In genomic region chr17:56715613-56716357, GRCh38 we compare ENCODE assay signal across 8 cellular contexts.
DNase-seq lines count a peak whose midpoint lies in the region; ATAC-seq and TF ChIP-seq lines count a peak whose summit lies in the region.

No MANE protein-coding gene starts in this region.

- 20% methylated on average over 8 of the region's 8 CpGs for WGBS in prostate gland
- 19 to 20% methylated on average over 8 of the region's 8 CpGs for WGBS in aorta, 2 donors

- H3K36me3 ChIP-seq in prostate gland (no peaks in the 10 kb centered on the region), aorta (ENCODE audit: control insufficient read depth in 1 of 2, insufficient read depth in 2 of 2, low read length in 1 of 2) (no peaks in the 10 kb centered on the region)

- TF ChIP-seq CTCF in GM12873 (IDR thresholded peaks at IDR 0.05; ENCODE audit: insufficient read depth, low read depth, low read length, missing control alignments) (peak; percentile 85), prostate gland (IDR thresholded peaks at IDR 0.05) (peak in 3 of 4 experiments; percentile 78 to 85 (median 79))

- no peaks in the 10 kb centered on the region for H3K9me3 ChIP-seq in prostate gland
- H3K9me3 ChIP-seq in aorta (ENCODE audit: control insufficient read depth, low read length) = no peaks in the 10 kb centered on the region

- peak; percentile 95 for ATAC-seq in HG02642 (IDR thresholded peaks at IDR 0.05; ENCODE audit: poor library complexity, unreplicated experiment)
- peak; percentile 99 for ATAC-seq in SK-N-SH treated with all-trans-retinoic acid at 6 μM for 48 hours
- ATAC-seq in Right ventricle myocardium inferior = peak; percentile 90
- ATAC-seq in aorta (ENCODE audit: low FRiP score) = peak; percentile 92

- H3K4me3 ChIP-seq in prostate gland = no peak overlapping the region
- no peak overlapping the region for H3K4me3 ChIP-seq in aorta (ENCODE audit: low read length in 2 of 2)

- no peak for TF ChIP-seq POLR2A in prostate gland (IDR thresholded peaks at IDR 0.05)

- H3K4me1 ChIP-seq in prostate gland (replicated peaks) = no peaks in the 10 kb centered on the region
- H3K4me1 ChIP-seq in aorta (ENCODE audit: control insufficient read depth in 1 of 2, insufficient read depth in 2 of 2, low read length in 2 of 2) = no peaks in the 10 kb centered on the region

- H3K27ac ChIP-seq in prostate gland = no peak overlapping the region
- no peak overlapping the region for H3K27ac ChIP-seq in aorta (ENCODE audit: low read depth in 1 of 2, low read length in 2 of 2)

- DNase-seq in NCI-H1092 treated with DMSO at 0.1 percent for 48 hours (lab: John Stamatoyannopoulos, UW) (peak; percentile 70), Right ventricle myocardium inferior (ENCODE audit: missing footprints) (peak; percentile 76), prostate gland (ENCODE audit: low spot score) (peak; percentile 74), aorta (peak; percentile 81 to 89)
- DNase-seq in activated naive CD4-positive, alpha-beta T cell treated with anti-CD3 and anti-CD28 coated beads, Interleukin-2, amount 50 U/mL, for 16 hours = peak; percentile 73

- H3K27me3 ChIP-seq in prostate gland (replicated peaks; ENCODE audit: insufficient read depth) (no peaks in the 10 kb centered on the region), aorta (ENCODE audit: control insufficient read depth in 1 of 2, insufficient read depth in 2 of 2, low read length in 1 of 2) (no peaks in the 10 kb centered on the region)

- intact Hi-C loops in Right ventricle myocardium inferior (cut with DNase I) = loop anchor here (1.0 to 5.0 kb wide), 4 partner anchors 42 to 868 kb away; no protein-coding TSS in a partner anchor
- intact Hi-C loops in prostate gland (cut with DNase I) = loop anchor here (1.0 to 10.0 kb wide), 4 partner anchors 38 to 229 kb away; no protein-coding TSS in a partner anchor
- intact Hi-C loops in aorta (cut with DNase I) = loop anchor here (2.0 to 5.0 kb wide), 2 partner anchors 67 to 123 kb away; partner anchors contain the start of gene NOG (in 2 of the 2)

TF ChIP-seq in SK-N-SH treated with all-trans-retinoic acid at 6 μM for 48 hours, 23 proteins besides CTCF, POLR2A, EP300 and RAD21:
- TF ChIP-seq ARNTL (CRISPR knock-in tag; IDR thresholded peaks at IDR 0.05; ENCODE audit: borderline replicate concordance, low read depth) (no peak), BACH2 (CRISPR knock-in tag; IDR thresholded peaks at IDR 0.05; ENCODE audit: borderline replicate concordance) (no peak), GLIS3 (CRISPR knock-in tag; IDR thresholded peaks at IDR 0.05) (no peak), PPARA (CRISPR knock-in tag; IDR thresholded peaks at IDR 0.05; ENCODE audit: borderline replicate concordance) (no peak), ISL1 (CRISPR knock-in tag; IDR thresholded peaks at IDR 0.05) (no peak), CSDC2 (CRISPR knock-in tag; IDR thresholded peaks at IDR 0.05) (no peak), CSRNP3 (CRISPR knock-in tag; IDR thresholded peaks at IDR 0.05) (no peak), ZC3H10 (CRISPR knock-in tag; IDR thresholded peaks at IDR 0.05) (no peak), ZFP30 (CRISPR knock-in tag; IDR thresholded peaks at IDR 0.05) (no peak)
TF ChIP-seq in SK-N-SH treated with all-trans-retinoic acid at 6 μM for 48 hours: peak in this region for 0.
